ENCODE assay signal across 15 cellular contexts in genomic region chr16:4389051-4389955, GRCh38. TPM values are rescaled to one million over a fixed set of nuclear protein-coding genes. Genes with fewer than 3 reads are reported as not detected.
A peak's percentile ranks its signal among the peaks of the same experiment; 100 is the strongest.
DNase-seq lines count a peak whose midpoint lies in the region; ATAC-seq, FAIRE-seq and TF ChIP-seq lines count a peak whose summit lies in the region.
"Had no signal": no experiment of that assay in that cellular context is flagged by ENCODE, and none has a peak within 500 bp of the region (broad histone marks: within the 10 kb centered on the region; RNA-seq: fewer than 3 reads in every experiment).

No MANE protein-coding gene starts in this region.

- no peak overlapping the region for H4K5ac ChIP-seq in H9 (ENCODE audit: insufficient read length, low read depth, low read length)

- no peak overlapping the region for H2BK20ac ChIP-seq in H9 (ENCODE audit: low read depth, low read length, poor library complexity, severe bottlenecking)

- no peak overlapping the region for H2BK5ac ChIP-seq in H9 (ENCODE audit: insufficient read length, low read length)

- H3K4me1 Mint-ChIP-seq in H9 (peaks cover 41 to 47% of the 10 kb centered on the region in 2 experiments), CD14-positive monocyte (peaks cover under 1% of the 10 kb centered on the region)
- H3K4me1 Mint-ChIP-seq: naive B cell had no signal

- H3K36me3 Mint-ChIP-seq in H9 (ENCODE audit: insufficient read depth in 1 of 3, low read depth in 3 of 3) (peaks cover 0 to 5% (median 4%) of the 10 kb centered on the region in 3 experiments; a peak in 3 of 7 replicates), CD14-positive monocyte (peaks cover 59 to 92% of the 10 kb centered on the region in 2 donors)
- H3K36me3 Mint-ChIP-seq: naive B cell had no signal

- no peak overlapping the region for H3K4me3 ChIP-seq in GM12878
- no peak overlapping the region for H3K4me3 ChIP-seq in smooth muscle cell

- SMC1A ChIA-PET in GM12878 (lab: Charles Lee; ENCODE audit: uncharacterized antibody, unreplicated experiment) = no interaction called here

- H3K9me3 Mint-ChIP-seq in H9 (no peaks in the 10 kb centered on the region), CD14-positive monocyte (no peaks in the 10 kb centered on the region)
- H3K9me3 Mint-ChIP-seq: naive B cell had no signal

- no peaks in the 10 kb centered on the region for H3K79me2 ChIP-seq in H9 (ENCODE audit: insufficient read depth, low read length)
- no peaks in the 10 kb centered on the region for H3K79me2 ChIP-seq in GM12878 (ENCODE audit: control insufficient read depth, insufficient read depth, low read length)
- no peaks in the 10 kb centered on the region for H3K79me2 ChIP-seq in smooth muscle cell (ENCODE audit: low read depth)

- TF ChIP-seq CTCF in H9 (conservative IDR thresholded peaks at IDR 0.05) (no peak), GM12878 (IDR thresholded peaks at IDR 0.05 in 2 of 3, conservative IDR thresholded peaks at IDR 0.05 in 1 of 3; ENCODE audit: control insufficient read depth in 2 of 3, extremely low read depth in 1 of 3, insufficient read depth in 1 of 3, low read depth in 3 of 3, low read length in 3 of 3) (no peak), smooth muscle cell (IDR thresholded peaks at IDR 0.05; ENCODE audit: borderline replicate concordance, insufficient read depth, poor library complexity, severe bottlenecking) (no peak), CD14-positive monocyte (IDR thresholded peaks at IDR 0.05) (no peak)

- RAD21 ChIA-PET in GM12878 (lab: Charles Lee; ENCODE audit: unreplicated experiment) = no interaction called here

- no peak for FAIRE-seq in GM12878 (lab: Jason Lieb, UNC)
- FAIRE-seq: G401.6 had no signal

- no peak for TF ChIP-seq RAD21 in GM12878 (IDR thresholded peaks at IDR 0.05; ENCODE audit: insufficient read depth, low read depth, low read length)

- H3K9me3 ChIP-seq in H9 (ENCODE audit: control insufficient read depth, low read depth, low read length) (no peaks in the 10 kb centered on the region), GM12878 (replicated peaks; ENCODE audit: control insufficient read depth, insufficient read depth, low read length) (no peaks in the 10 kb centered on the region), smooth muscle cell (replicated peaks; ENCODE audit: low read depth) (no peaks in the 10 kb centered on the region)

- BruUV-seq in GM12878 (replicated peaks; lab: Mats Ljungman, UMichigan) = no TSS peak

- DNase-seq in H9 = no peak
- no peak for DNase-seq in GM12878 (ENCODE audit: low read depth, low spot score)
- peak; percentile 52 for DNase-seq in islet precursor cell
- DNase-seq in smooth muscle cell (lab: John Stamatoyannopoulos, UW; ENCODE audit: unreplicated experiment) = no peak
- DNase-seq in CD14-positive monocyte (ENCODE audit: low spot score) = no peak
- DNase-seq in HUDEP-2 (lab: John Stamatoyannopoulos, UW; ENCODE audit: unreplicated experiment in 76 of 76) = no peak
- DNase-seq in ureter (ENCODE audit: low spot score) = no peak
- DNase-seq: activated T-cell treated with anti-CD3 and anti-CD28 coated beads for 4 hours, amygdala, naive B cell, NCI-H1048, NCI-H524 had no signal

- no peak overlapping the region for H2AK5ac ChIP-seq in H9 (ENCODE audit: insufficient read length, low read length)

- intact Hi-C loops in GM12878 (cut with micrococcal nuclease; ENCODE audit: unreplicated experiment) (no loop called here), CD14-positive monocyte (cut with micrococcal nuclease) (no loop called here)

- no peak overlapping the region for H2BK120ac ChIP-seq in H9 (ENCODE audit: low read depth, low read length, poor library complexity, severe bottlenecking)

- H3K14ac ChIP-seq in H9 (ENCODE audit: insufficient read depth, low read length) = peak overlapping the region; percentile 59

- H3K9ac ChIP-seq in H9 (ENCODE audit: extremely low read depth, insufficient read length, low read length) (no peak overlapping the region), GM12878 (ENCODE audit: control insufficient read depth, insufficient read depth, low read length) (no peak overlapping the region), smooth muscle cell (ENCODE audit: low read depth) (no peak overlapping the region)

- in situ Hi-C loops in GM12878 (cut with MboI) = no loop called here

- CTCF ChIA-PET in GM12878 (lab: Yijun Ruan, JAX) = interaction anchor here (0.7 to 3.8 kb wide), 4 partner anchors 11 to 54 kb away, joined by 3 to 21 read pairs (median 4); no protein-coding TSS in a partner anchor

- no peak overlapping the region for H2AFZ ChIP-seq in H9 (ENCODE audit: low read length)
- H2AFZ ChIP-seq in GM12878 (ENCODE audit: control insufficient read depth, low read depth, low read length) = no peak overlapping the region
- H2AFZ ChIP-seq in smooth muscle cell (ENCODE audit: low read depth) = no peak overlapping the region

- no peak overlapping the region for H2BK12ac ChIP-seq in H9 (ENCODE audit: insufficient read length, low read depth, low read length)

- peaks cover 1% of the 10 kb centered on the region for H3F3A ChIP-seq in smooth muscle cell (ENCODE audit: low read depth)

- no CpG with 5 or more reads among the region's 27 CpGs for WGBS in H9 (ENCODE audit: extremely low coverage, insufficient read length, low lambda C conversion rate)
- 93% methylated on average over 27 of the region's 27 CpGs for WGBS in GM12878 (ENCODE audit: insufficient coverage, insufficient replicate concordance, low lambda C conversion rate, missing lambda C conversion rate)
- WGBS in smooth muscle cell (ENCODE audit: low lambda C conversion rate) = 61% methylated on average over 27 of the region's 27 CpGs

- H3K27ac ChIP-seq in H9 (ENCODE audit: insufficient read length, low read depth, low read length) (no peak overlapping the region), GM12878 (ENCODE audit: control insufficient read depth, insufficient read depth) (no peak overlapping the region), smooth muscle cell (ENCODE audit: low read depth) (peak overlapping the region; percentile 38)
- H3K27ac ChIP-seq: VCaP had no signal

- H3K4me3 Mint-ChIP-seq in H9 = peak overlapping the region in 1 of 2 experiments; percentile 44; a peak in 2 of 5 replicates
- H3K4me3 Mint-ChIP-seq in CD14-positive monocyte = no peak overlapping the region

- H3K23ac ChIP-seq in H9 (ENCODE audit: insufficient read length, low read depth, low read length) = no peak overlapping the region

- H3K18ac ChIP-seq in H9 (ENCODE audit: insufficient read length, low read depth, low read length) = peak overlapping the region; percentile 39

- H3K27ac Mint-ChIP-seq in H9 (peak overlapping the region; percentile 37 to 85 (median 83); a peak in 4 of 7 replicates), CD14-positive monocyte (peak overlapping the region in 1 of 7 donors; percentile 69)

- POLR2A ChIA-PET in GM12878 (lab: Charles Lee) = no interaction called here

- H3K79me1 ChIP-seq in H9 (ENCODE audit: insufficient read depth, low read depth, low read length, poor library complexity, severe bottlenecking) = no peaks in the 10 kb centered on the region

- TF ChIP-seq POLR2A in GM12878 (IDR thresholded peaks at IDR 0.05; ENCODE audit: low read depth, low read length) = 0 out of 2 replicates have a peak, but pooled peaks have one; percentile 5

- H3K4me1 ChIP-seq in H9 (ENCODE audit: insufficient read depth, low read length) (peaks cover 5% of the 10 kb centered on the region; the same call in 1 of the 2 replicates), GM12878 (ENCODE audit: control insufficient read depth, insufficient read depth, low read length) (no peaks in the 10 kb centered on the region), smooth muscle cell (ENCODE audit: low read depth) (peaks cover 41% of the 10 kb centered on the region)

- H3K27me3 Mint-ChIP-seq in H9 (ENCODE audit: low read depth) = no peaks in the 10 kb centered on the region
- H3K27me3 Mint-ChIP-seq in CD14-positive monocyte (ENCODE audit: low read depth in 3 of 3) = no peaks in the 10 kb centered on the region
- H3K27me3 Mint-ChIP-seq: naive B cell had no signal

- H4K8ac ChIP-seq in H9 (replicated peaks; ENCODE audit: insufficient read length, low read depth, low read length) = no peak overlapping the region

- TF ChIP-seq EP300 in GM12878 (IDR thresholded peaks at IDR 0.05; ENCODE audit: borderline replicate concordance in 1 of 2, control insufficient read depth in 1 of 2, low read depth in 2 of 2, low read length in 2 of 2) = no peak

- peak overlapping the region; percentile 64 for H4K91ac ChIP-seq in H9 (ENCODE audit: insufficient read length, low read depth, low read length)

- H3K27me3 ChIP-seq in H9 (ENCODE audit: insufficient read depth, low read length) (no peaks in the 10 kb centered on the region), GM12878 (replicated peaks in 1 of 2; ENCODE audit: control insufficient read depth in 2 of 2, insufficient read depth in 2 of 2, low read length in 1 of 2) (no peaks in the 10 kb centered on the region), smooth muscle cell (ENCODE audit: low read depth) (no peaks in the 10 kb centered on the region)

- no peak overlapping the region for H3K56ac ChIP-seq in H9 (ENCODE audit: insufficient read length, low read depth, low read length)

- ATAC-seq in GM12878 (no peak), HG03139 (IDR thresholded peaks at IDR 0.05; ENCODE audit: unreplicated experiment) (no peak)

- no peak overlapping the region for H2BK15ac ChIP-seq in H9 (ENCODE audit: low read depth, low read length)

- H3K4me2 ChIP-seq in H9 (ENCODE audit: insufficient read depth, insufficient read length, low read length) (no peak overlapping the region), GM12878 (ENCODE audit: control insufficient read depth, insufficient read depth) (no peak overlapping the region), smooth muscle cell (peak overlapping the region; percentile 50)

- H4K20me1 ChIP-seq in H9 (ENCODE audit: control insufficient read depth, insufficient read depth, insufficient read length) (no peaks in the 10 kb centered on the region), GM12878 (ENCODE audit: control insufficient read depth, insufficient read depth) (no peaks in the 10 kb centered on the region), smooth muscle cell (ENCODE audit: low read depth) (peaks cover 13% of the 10 kb centered on the region)

- H3K36me3 ChIP-seq in GM12878 (ENCODE audit: control insufficient read depth in 2 of 2, insufficient read depth in 2 of 2, low read length in 1 of 2) (peaks cover 12 to 34% of the 10 kb centered on the region in 2 experiments), smooth muscle cell (ENCODE audit: low read depth) (no peaks in the 10 kb centered on the region)

- no peaks in the 10 kb centered on the region for H3K23me2 ChIP-seq in H9 (ENCODE audit: insufficient read length, low read depth, low read length, poor library complexity, severe bottlenecking)

- no peak overlapping the region for H3T11ph ChIP-seq in H9 (ENCODE audit: low read length)

- no peak overlapping the region for H3K4ac ChIP-seq in H9 (ENCODE audit: low read depth, low read length)

RNA-seq across cellular contexts. Expression of gene VASN, which starts 17.7 kb away (rescaled TPM):
- 10.8 and 11.0 TPM in 2 replicates for total RNA-seq in H9 (2021)
- not detected in 2 replicates for total RNA-seq in GM12878 (2013; cell fraction: nucleolus; rRNA removed)
- total RNA-seq in GM12878 (2014; rRNA removed) = not detected in 2 replicates
- total RNA-seq in GM12878 (2014; rRNA removed; fragmentation: Illumina TruSeq; extraction: Trizol) = not detected in 2 replicates
- 0.10 TPM in 1 of 2 replicates, not detected in the other for total RNA-seq in GM12878 (2021)
- polyA plus RNA-seq in GM12878 (2011; ENCODE audit: low read depth) = 0.08 TPM
- not detected in 2 replicates for polyA plus RNA-seq in GM12878 (2011; rRNA removed)
- polyA plus RNA-seq in GM12878 (2011; cell fraction: cytosol; rRNA removed) = not detected in 2 replicates
- not detected in 2 replicates for polyA plus RNA-seq in GM12878 (2011; cell fraction: nucleus; rRNA removed)
- polyA plus RNA-seq in GM12878 (2012) = 0.24 and 0.27 TPM in 2 replicates
- not detected in 2 replicates for polyA plus RNA-seq in GM12878 (2014; fragmentation: Illumina TruSeq; extraction: Trizol)
- under 1 TPM in 1 of 2 experiments, not detected in 1; 0.02 TPM for polyA plus RNA-seq in GM12878 (2014; fragmentation: Nextera tagmentation; extraction: Ambion mirVana)
- polyA plus RNA-seq in GM12878 (2014; rRNA removed) = not detected in 2 replicates
- under 1 TPM; 0.18 to 0.19 TPM for polyA plus RNA-seq in GM12878 (2016; fragmentation: Nextera tagmentation; extraction: Ambion mirVana)
- polyA minus RNA-seq in GM12878 (2011; rRNA and poly(A)+ RNA removed) = not detected in 2 replicates
- polyA minus RNA-seq in GM12878 (2011; cell fraction: cytosol; rRNA and poly(A)+ RNA removed) = not detected in 2 replicates
- polyA minus RNA-seq in GM12878 (2011; cell fraction: nucleus; rRNA and poly(A)+ RNA removed) = not detected in 2 replicates
- total RNA-seq in smooth muscle cell = 23.8 and 30.0 TPM in 2 replicates
- 127 and 150 TPM in 2 replicates for polyA plus RNA-seq in smooth muscle cell
- polyA plus RNA-seq in CD14-positive monocyte = not detected
- 13.4 TPM for total RNA-seq in ureter

RNA-seq across cellular contexts. Expression of gene CORO7, which starts 27.1 kb away (rescaled TPM):
- total RNA-seq in H9 (2021) (33.8 and 38.4 TPM in 2 replicates), GM12878 (2014; rRNA removed) (43.2 and 56.5 TPM in 2 replicates), GM12878 (2014; rRNA removed; fragmentation: Illumina TruSeq; extraction: Trizol) (18.9 and 19.0 TPM in 2 replicates), GM12878 (2021) (89.2 and 91.7 TPM in 2 replicates), smooth muscle cell (6.7 and 14.4 TPM in 2 replicates), ureter (43.8 TPM)
- total RNA-seq in GM12878 (2013; cell fraction: nucleolus; rRNA removed) = 187 and 203 TPM in 2 replicates
- 17.8 TPM for polyA plus RNA-seq in GM12878 (2011; ENCODE audit: low read depth)
- polyA plus RNA-seq in GM12878 (2011; rRNA removed) (11.9 and 40.0 TPM in 2 replicates), GM12878 (2014; fragmentation: Illumina TruSeq; extraction: Trizol) (6.0 and 17.2 TPM in 2 replicates), GM12878 (2014; fragmentation: Nextera tagmentation; extraction: Ambion mirVana) (under 1 TPM; 0.64 to 0.84 TPM), GM12878 (2014; rRNA removed) (65.8 and 76.0 TPM in 2 replicates), GM12878 (2016; fragmentation: Nextera tagmentation; extraction: Ambion mirVana) (10 to 100 TPM; 47.4 to 49.1 TPM), smooth muscle cell (12.7 and 18.9 TPM in 2 replicates), CD14-positive monocyte (10 to 100 TPM; 44.7 to 68.4 TPM)
- polyA plus RNA-seq in GM12878 (2011; cell fraction: cytosol; rRNA removed) = 37.9 and 44.2 TPM in 2 replicates
- 362 and 561 TPM in 2 replicates for polyA plus RNA-seq in GM12878 (2011; cell fraction: nucleus; rRNA removed)
- 49.8 and 53.5 TPM in 2 replicates for polyA plus RNA-seq in GM12878 (2012)
- 32.8 and 55.7 TPM in 2 replicates for polyA minus RNA-seq in GM12878 (2011; rRNA and poly(A)+ RNA removed)
- 61.5 and 64.5 TPM in 2 replicates for polyA minus RNA-seq in GM12878 (2011; cell fraction: cytosol; rRNA and poly(A)+ RNA removed)
- polyA minus RNA-seq in GM12878 (2011; cell fraction: nucleus; rRNA and poly(A)+ RNA removed) = 68.3 and 121 TPM in 2 replicates

RNA-seq across cellular contexts. Expression of gene DNAJA3, which starts 36.4 kb away (rescaled TPM):
- 56.2 and 60.5 TPM in 2 replicates for total RNA-seq in H9 (2021)
- total RNA-seq in GM12878 (2013; cell fraction: nucleolus; rRNA removed) = 60.1 and 70.0 TPM in 2 replicates
- total RNA-seq in GM12878 (2014; rRNA removed) = 76.3 and 83.5 TPM in 2 replicates
- 51.7 and 55.6 TPM in 2 replicates for total RNA-seq in GM12878 (2014; rRNA removed; fragmentation: Illumina TruSeq; extraction: Trizol)
- total RNA-seq in GM12878 (2021) = 56.4 and 65.9 TPM in 2 replicates
- 14.5 TPM for polyA plus RNA-seq in GM12878 (2011; ENCODE audit: low read depth)
- polyA plus RNA-seq in GM12878 (2011; rRNA removed) = 40.8 and 43.1 TPM in 2 replicates
- polyA plus RNA-seq in GM12878 (2011; cell fraction: cytosol; rRNA removed) = 45.7 and 57.3 TPM in 2 replicates
- 77.1 and 83.1 TPM in 2 replicates for polyA plus RNA-seq in GM12878 (2011; cell fraction: nucleus; rRNA removed)
- polyA plus RNA-seq in GM12878 (2012) = 26.9 and 35.4 TPM in 2 replicates
- 29.4 and 51.3 TPM in 2 replicates for polyA plus RNA-seq in GM12878 (2014; fragmentation: Illumina TruSeq; extraction: Trizol)
- 10 to 100 TPM in 1 of 2 experiments, 1 to 10 TPM in 1; 8.4 to 20.4 TPM for polyA plus RNA-seq in GM12878 (2014; fragmentation: Nextera tagmentation; extraction: Ambion mirVana)
- polyA plus RNA-seq in GM12878 (2014; rRNA removed) = 77.4 and 80.1 TPM in 2 replicates
- 100 to 1,000 TPM; 124 to 141 TPM for polyA plus RNA-seq in GM12878 (2016; fragmentation: Nextera tagmentation; extraction: Ambion mirVana)
- 27.5 and 30.2 TPM in 2 replicates for polyA minus RNA-seq in GM12878 (2011; rRNA and poly(A)+ RNA removed)
- 12.6 and 13.5 TPM in 2 replicates for polyA minus RNA-seq in GM12878 (2011; cell fraction: cytosol; rRNA and poly(A)+ RNA removed)
- polyA minus RNA-seq in GM12878 (2011; cell fraction: nucleus; rRNA and poly(A)+ RNA removed) = 21.3 and 42.6 TPM in 2 replicates
- total RNA-seq in smooth muscle cell = 40.0 and 42.6 TPM in 2 replicates
- 42.7 and 46.5 TPM in 2 replicates for polyA plus RNA-seq in smooth muscle cell
- polyA plus RNA-seq in CD14-positive monocyte = 10 to 100 TPM; 17.1 to 19.5 TPM
- total RNA-seq in ureter = 73.1 TPM

RNA-seq across cellular contexts. Expression of gene PAM16, which starts 38.2 kb away (rescaled TPM):
- total RNA-seq in H9 (2021) = 80.4 and 81.8 TPM in 2 replicates
- 21.2 and 24.9 TPM in 2 replicates for total RNA-seq in GM12878 (2013; cell fraction: nucleolus; rRNA removed)
- total RNA-seq in GM12878 (2014; rRNA removed) = 50.2 and 55.4 TPM in 2 replicates
- total RNA-seq in GM12878 (2014; rRNA removed; fragmentation: Illumina TruSeq; extraction: Trizol) = 17.8 and 18.5 TPM in 2 replicates
- 54.9 and 61.6 TPM in 2 replicates for total RNA-seq in GM12878 (2021)
- polyA plus RNA-seq in GM12878 (2011; ENCODE audit: low read depth) = 39.3 TPM
- polyA plus RNA-seq in GM12878 (2011; rRNA removed) = 22.5 and 32.8 TPM in 2 replicates
- polyA plus RNA-seq in GM12878 (2011; cell fraction: cytosol; rRNA removed) = 58.1 and 79.3 TPM in 2 replicates
- polyA plus RNA-seq in GM12878 (2011; cell fraction: nucleus; rRNA removed) = 47.2 and 67.5 TPM in 2 replicates
- 37.2 and 40.1 TPM in 2 replicates for polyA plus RNA-seq in GM12878 (2012)
- polyA plus RNA-seq in GM12878 (2014; fragmentation: Illumina TruSeq; extraction: Trizol) = 8.4 and 20.7 TPM in 2 replicates
- 10 to 100 TPM; 20.8 to 48.1 TPM for polyA plus RNA-seq in GM12878 (2014; fragmentation: Nextera tagmentation; extraction: Ambion mirVana)
- 94.3 and 100 TPM in 2 replicates for polyA plus RNA-seq in GM12878 (2014; rRNA removed)
- 10 to 100 TPM; 72.8 to 78.7 TPM for polyA plus RNA-seq in GM12878 (2016; fragmentation: Nextera tagmentation; extraction: Ambion mirVana)
- polyA minus RNA-seq in GM12878 (2011; rRNA and poly(A)+ RNA removed) = 8.5 and 14.6 TPM in 2 replicates
- 7.2 and 14.3 TPM in 2 replicates for polyA minus RNA-seq in GM12878 (2011; cell fraction: cytosol; rRNA and poly(A)+ RNA removed)
- 5.3 and 10.8 TPM in 2 replicates for polyA minus RNA-seq in GM12878 (2011; cell fraction: nucleus; rRNA and poly(A)+ RNA removed)
- total RNA-seq in smooth muscle cell = 18.4 and 29.6 TPM in 2 replicates
- 47.7 and 52.2 TPM in 2 replicates for polyA plus RNA-seq in smooth muscle cell
- polyA plus RNA-seq in CD14-positive monocyte = 10 to 100 TPM; 34.3 to 37.6 TPM
- total RNA-seq in ureter = 58.6 TPM

Comparison
In these comparisons a context has a peak if more than half of its experiments do, and no peak if none do; other contexts are left out.
1. RNA of gene VASN, which starts 17.7 kb away (total RNA-seq): 23.8 to 30.0 TPM in smooth muscle cell, 13.4 TPM in ureter (single experiment) and 10.8 to 11.0 TPM in H9; 0.10 TPM in GM12878; every median in the first group is over 10 times any median in the second.